13 cellular contexts compared by ENCODE assay signal in the genomic region with DNA sequence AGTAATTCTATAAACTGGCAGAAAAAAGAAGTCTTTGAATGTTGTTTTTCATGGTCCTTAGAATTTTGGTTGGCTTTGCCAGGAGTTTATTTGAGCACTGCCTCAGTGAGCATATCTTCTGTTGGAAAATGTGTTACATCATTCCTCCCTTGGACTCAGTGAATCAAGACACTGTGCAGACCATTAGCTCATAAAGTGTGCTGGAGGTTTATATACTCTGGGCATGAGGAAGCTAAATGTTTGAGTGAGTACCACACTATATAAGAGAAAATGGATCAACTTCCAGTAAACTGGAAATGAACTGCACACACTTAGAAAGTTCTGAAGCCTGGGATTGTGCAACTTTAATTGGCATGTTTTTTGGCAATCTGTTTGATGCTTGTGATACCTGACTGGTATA.
DNase-seq lines count a peak whose midpoint lies in the region; ATAC-seq, FAIRE-seq and TF ChIP-seq lines count a peak whose summit lies in the region.
"Had no signal": no experiment of that assay in that cellular context is flagged by ENCODE, and none has a peak within 500 bp of the region (broad histone marks: within the 10 kb centered on the region; RNA-seq: fewer than 3 reads in every experiment).

No MANE protein-coding gene starts in this region.

- H3K9me3 ChIP-seq in NT2/D1 (ENCODE audit: insufficient read depth, low read length), result no peaks in the 10 kb centered on the region
- H3K9me3 ChIP-seq in heart left ventricle, result no peaks in the 10 kb centered on the region
- no peaks in the 10 kb centered on the region for H3K9me3 ChIP-seq in tibial artery
- no peaks in the 10 kb centered on the region for H3K9me3 ChIP-seq in kidney (ENCODE audit: control insufficient read depth in 1 of 2, low read length in 2 of 2)
- no peaks in the 10 kb centered on the region for H3K9me3 ChIP-seq in Caco-2

- DNase-seq in NT2/D1 (ENCODE audit: low read depth, low spot score), result no peak
- DNase-seq in heart left ventricle, result no peak
- no peak for DNase-seq in tibial artery
- no peak for DNase-seq in SK-N-DZ (ENCODE audit: low spot score)
- DNase-seq in kidney, result no peak
- no peak for DNase-seq in activated naive CD4-positive, alpha-beta T cell (lab: John Stamatoyannopoulos, UW)
- no peak for DNase-seq in Caco-2
- DNase-seq: activated CD4-positive, CD25-positive, alpha-beta regulatory T cell treated with anti-CD3 and anti-CD28 coated beads, Interleukin-2, amount 50 U/mL, for 72 hours; activated T-cell treated with anti-CD3 and anti-CD28 coated beads for 4 hours; effector CD8-positive, alpha-beta T cell; glutamatergic neuron had no signal

- H3K4me1 ChIP-seq in NT2/D1 (ENCODE audit: insufficient read depth, insufficient read length), result no peaks in the 10 kb centered on the region
- H3K4me1 ChIP-seq in heart left ventricle, result peaks cover 0 to 43% (median 32%) of the 10 kb centered on the region in 12 donors
- H3K4me1 ChIP-seq in tibial artery, result peaks cover 0 to 48% (median 23%) of the 10 kb centered on the region in 4 donors
- H3K4me1 ChIP-seq in kidney (ENCODE audit: control insufficient read depth in 1 of 2, insufficient read depth in 1 of 2, low read depth in 1 of 2, low read length in 2 of 2), result peaks cover 15 to 18% of the 10 kb centered on the region in 2 donors
- H3K4me1 ChIP-seq in Caco-2, result peaks cover 15% of the 10 kb centered on the region

- H3K27me3 ChIP-seq in NT2/D1 (ENCODE audit: insufficient read depth, insufficient read length) (peaks cover 18% of the 10 kb centered on the region), heart left ventricle (no peaks in the 10 kb centered on the region), tibial artery (no peaks in the 10 kb centered on the region), Caco-2 (replicated peaks; ENCODE audit: control insufficient read depth, insufficient read depth, low read length) (no peaks in the 10 kb centered on the region)

- H3K36me3 ChIP-seq in NT2/D1 (ENCODE audit: insufficient read depth, insufficient read length, low read length) (no peaks in the 10 kb centered on the region), heart left ventricle (peaks cover 0 to 49% (median 4%) of the 10 kb centered on the region in 9 donors), tibial artery (no peaks in the 10 kb centered on the region), kidney (ENCODE audit: control insufficient read depth in 1 of 2, insufficient read depth in 2 of 2, low read length in 2 of 2) (no peaks in the 10 kb centered on the region), Caco-2 (ENCODE audit: control insufficient read depth, insufficient read depth, low read length) (no peaks in the 10 kb centered on the region)

- H3K9ac ChIP-seq in NT2/D1 (ENCODE audit: insufficient read length, low read depth) (peak overlapping the region; percentile 57), kidney (ENCODE audit: low read length in 2 of 2) (no peak overlapping the region)

- POLR2A ChIA-PET in Caco-2 (lab: Charles Lee), result no interaction called here

- H3K27ac ChIP-seq in heart left ventricle, result peak overlapping the region in 9 of 12 donors; percentile 29 to 83 (median 70)
- H3K27ac ChIP-seq in tibial artery, result peak overlapping the region; percentile 34 to 68
- H3K27ac ChIP-seq in kidney (ENCODE audit: low read depth in 2 of 2, low read length in 2 of 2), result peak overlapping the region in 1 of 2 donors; percentile 34

- BruUV-seq in Caco-2 (replicated peaks; lab: Mats Ljungman, UMichigan), result no TSS peak

- peaks cover 27% of the 10 kb centered on the region for H3K4me1 Mint-ChIP-seq in nephron
- peaks cover 12% of the 10 kb centered on the region for H3K4me1 Mint-ChIP-seq in Caco-2 (ENCODE audit: low read depth, unreplicated experiment)
- H3K4me1 Mint-ChIP-seq: memory B cell had no signal

- H3K27ac Mint-ChIP-seq in nephron (peak overlapping the region; percentile 71 to 90 (median 90)), Caco-2 (ENCODE audit: unreplicated experiment) (no peak overlapping the region)
- H3K27ac Mint-ChIP-seq: memory B cell had no signal

- H3K9me3 Mint-ChIP-seq in nephron (no peaks in the 10 kb centered on the region), Caco-2 (ENCODE audit: unreplicated experiment) (no peaks in the 10 kb centered on the region)
- H3K9me3 Mint-ChIP-seq: memory B cell had no signal

- H3K27me3 Mint-ChIP-seq in nephron (ENCODE audit: low read depth) (peaks cover 19% of the 10 kb centered on the region), Caco-2 (ENCODE audit: insufficient read depth, unreplicated experiment) (no peaks in the 10 kb centered on the region)
- H3K27me3 Mint-ChIP-seq: memory B cell had no signal

- FAIRE-seq in kidney (lab: Jason Lieb, UNC), result no peak

- no peak for TF ChIP-seq POLR2A in heart left ventricle (IDR thresholded peaks at IDR 0.05)

- TF ChIP-seq CTCF in heart left ventricle (IDR thresholded peaks at IDR 0.05), result no peak
- no peak for TF ChIP-seq CTCF in nephron (IDR thresholded peaks at IDR 0.05; ENCODE audit: unreplicated experiment in 3 of 3)
- no peak for TF ChIP-seq CTCF in tibial artery (IDR thresholded peaks at IDR 0.05)
- TF ChIP-seq CTCF in kidney (IDR thresholded peaks at IDR 0.05; ENCODE audit: borderline replicate concordance, extremely low read depth, insufficient read depth), result no peak
- no peak for TF ChIP-seq CTCF in Caco-2 (IDR thresholded peaks at IDR 0.05; ENCODE audit: insufficient read depth in 1 of 2, low read depth in 1 of 2, low read length in 1 of 2, severe bottlenecking in 1 of 2, unreplicated experiment in 1 of 2)

- peak overlapping the region; percentile 72 to 81 (median 78) for H3K4me3 Mint-ChIP-seq in nephron
- no peak overlapping the region for H3K4me3 Mint-ChIP-seq in Caco-2 (ENCODE audit: unreplicated experiment)
- H3K4me3 Mint-ChIP-seq: memory B cell had no signal

- CTCF ChIA-PET in Caco-2 (lab: Charles Lee), result no interaction called here

- intact Hi-C loops in heart left ventricle (cut with DNase I) (loop anchor here in 5 of 10 donors (2.0 to 10.0 kb wide), 6 partner anchors 41 to 256 kb away; a partner anchor contains a TSS), tibial artery (cut with DNase I; ENCODE audit: low total_unique reads) (no loop called here), kidney (cut with DNase I) (no loop called here), Caco-2 (cut with micrococcal nuclease; ENCODE audit: unreplicated experiment) (no loop called here)

- H3K36me3 Mint-ChIP-seq in nephron (ENCODE audit: low read depth) (peaks cover 14% of the 10 kb centered on the region), Caco-2 (ENCODE audit: insufficient read depth, unreplicated experiment) (no peaks in the 10 kb centered on the region)
- H3K36me3 Mint-ChIP-seq: memory B cell had no signal

- ATAC-seq in heart left ventricle, result peak in 3 of 4 donors; percentile 43 to 64 (median 49)

- H3K4me3 ChIP-seq in NT2/D1 (ENCODE audit: insufficient read length, low read depth) (no peak overlapping the region), heart left ventricle (peak overlapping the region in 7 of 12 donors; percentile 23 to 52 (median 32)), tibial artery (peak overlapping the region; percentile 23 to 29), kidney (ENCODE audit: low read length in 2 of 2) (peak overlapping the region in 1 of 2 donors; percentile 21), Caco-2 (ENCODE audit: low read depth, low read length) (no peak overlapping the region)

Comparison
In these comparisons a context has a peak if more than half of its experiments do, and no peak if none do; other contexts are left out.
1. H3K4me3 ChIP-seq: peak in heart left ventricle (7 of 12) and tibial artery (2 of 2); none in NT2/D1 (single experiment) and Caco-2 (single experiment).